ENCODE assay signal across 35 cellular contexts in the genomic region with DNA sequence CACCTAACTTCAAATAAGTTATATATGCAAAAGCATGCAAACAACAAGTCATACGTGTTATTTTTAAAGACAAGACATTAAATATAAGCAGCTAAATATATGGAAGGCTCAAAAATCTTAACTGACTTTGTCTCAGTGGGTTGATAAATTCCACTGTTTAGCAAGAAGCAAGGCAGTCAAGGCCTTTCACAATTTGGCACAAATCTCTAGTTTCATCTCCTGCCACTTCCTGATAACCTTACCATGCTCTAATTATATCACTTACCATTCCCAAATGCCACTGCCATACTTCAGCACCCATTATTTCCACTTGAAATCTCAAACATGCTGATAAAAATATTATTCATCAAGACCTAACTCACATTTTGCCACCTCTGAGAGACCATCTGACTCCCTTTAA. TPM values are rescaled to one million over a fixed set of nuclear protein-coding genes. Genes with fewer than 3 reads are reported as not detected.
DNase-seq lines count a peak whose midpoint lies in the region; FAIRE-seq and TF ChIP-seq lines count a peak whose summit lies in the region.
"Had no signal": no experiment of that assay in that cellular context is flagged by ENCODE, and none has a peak within 500 bp of the region (broad histone marks: within the 10 kb centered on the region; RNA-seq: fewer than 3 reads in every experiment).

No MANE protein-coding gene starts in this region.

- DNase-seq in GM12891 (ENCODE audit: insufficient read length, low spot score) = no peak
- peak; percentile 65 for DNase-seq in NCI-H460 (ENCODE audit: extremely low read depth, low read depth)
- peak; percentile 17 for DNase-seq in choroid plexus epithelial cell (ENCODE audit: low read depth)
- no peak for DNase-seq in mammary epithelial cell
- DNase-seq in activated naive CD4-positive, alpha-beta T cell treated with anti-CD3 and anti-CD28 coated beads, Interleukin-2, amount 50 U/mL, for 16 hours = no peak
- DNase-seq in stimulated activated naive CD4-positive, alpha-beta T cell treated with Interleukin-2 at 50 U/mL for 16 hours (lab: John Stamatoyannopoulos, UW) = no peak
- DNase-seq: activated CD4-positive, alpha-beta T cell treated with anti-CD3 and anti-CD28 coated beads for 48 hours; activated naive CD4-positive, alpha-beta T cell treated with Interleukin-2 at 50 U/mL for 16 hours; amniotic stem cell; brain microvascular endothelial cell; C1 segment of cervical spinal cord; cerebellar nuclear complex; DMS153; foreskin fibroblast; H7; heart right ventricle; KBM-7; kidney glomerular epithelial cell; naive thymus-derived CD8-positive, alpha-beta T cell; NCI-H1092 treated with DMSO at 0.1 percent for 48 hours; NCI-H187; NCI-H2171; NCI-H510A; occipital lobe; PC-9; psoas muscle; Right ventricle myocardium superior; sigmoid colon; stimulated activated CD4-positive, alpha-beta T cell treated with anti-CD3 and anti-CD28 coated beads, Interleukin-4, amount 100 ng/mL, for 24 hours; substantia nigra; trophoblast cell; WERI-Rb-1 had no signal

- peaks cover 0 to 41% (median 11%) of the 10 kb centered on the region in 11 experiments; a peak in 11 of 22 replicates for H4K20me1 ChIP-seq in BLaER1 treated with 17β-estradiol and CSF1 and Interleukin-3, amounts not matched to agents 10 nM and 100 nM
- no peaks in the 10 kb centered on the region for H4K20me1 ChIP-seq in mammary epithelial cell (ENCODE audit: insufficient read depth, low read length)

- FAIRE-seq in GM12891 (lab: Jason Lieb, UNC) = peak; percentile 69

- H2AFZ ChIP-seq in mammary epithelial cell (ENCODE audit: low read depth, low read length) = no peak overlapping the region
- H2AFZ ChIP-seq: PC-9 had no signal

- dilution Hi-C loops in mammary epithelial cell (cut with HindIII; ENCODE audit: low sequenced_read_pairs) = no loop called here

- CTCF ChIA-PET in mammary epithelial cell (lab: Charles Lee; ENCODE audit: low non-redundant PET) = no interaction called here

- peaks cover 56 to 94% (median 74%) of the 10 kb centered on the region in 11 experiments for H3K36me3 ChIP-seq in BLaER1 treated with 17β-estradiol and CSF1 and Interleukin-3, amounts not matched to agents 10 nM and 100 nM
- peaks cover 27% of the 10 kb centered on the region for H3K36me3 ChIP-seq in mammary epithelial cell (ENCODE audit: insufficient read depth, low read length)

- WGBS in mammary epithelial cell (ENCODE audit: low coverage, missing lambda C conversion rate) = 92% methylated on average over 1 of the region's 1 CpG

- BruUV-seq in mammary epithelial cell (replicated peaks; lab: Mats Ljungman, UMichigan) = no TSS peak

- intact Hi-C loops in mammary epithelial cell (cut with micrococcal nuclease) = no loop called here

- peak overlapping the region in 9 of 11 experiments; percentile 2 to 45 (median 24); a peak in 9 of 22 replicates for H3K4me2 ChIP-seq in BLaER1 treated with 17β-estradiol and CSF1 and Interleukin-3, amounts not matched to agents 10 nM and 100 nM
- H3K4me2 ChIP-seq in mammary epithelial cell (ENCODE audit: insufficient read depth, low read depth, low read length) = no peak overlapping the region
- H3K4me2 ChIP-seq: PC-9 had no signal

- no peaks in the 10 kb centered on the region for H3K27me3 ChIP-seq in BLaER1 treated with 17β-estradiol and CSF1 and Interleukin-3, amounts not matched to agents 10 nM and 100 nM
- no peaks in the 10 kb centered on the region for H3K27me3 ChIP-seq in mammary epithelial cell (ENCODE audit: insufficient read depth, low read length)
- H3K27me3 ChIP-seq: brain microvascular endothelial cell, esophagus muscularis mucosa, heart right ventricle, sigmoid colon had no signal

- H3K79me2 ChIP-seq in mammary epithelial cell (ENCODE audit: insufficient read depth, low read length) = peaks cover 56% of the 10 kb centered on the region

- in situ Hi-C loops in mammary epithelial cell (cut with MboI; ENCODE audit: low sequenced_read_pairs in 2 of 2) = no loop called here

- no peak overlapping the region; a peak in 1 of 20 replicates for H3K4me3 ChIP-seq in BLaER1 treated with 17β-estradiol and CSF1 and Interleukin-3, amounts not matched to agents 10 nM and 100 nM
- no peak overlapping the region for H3K4me3 ChIP-seq in choroid plexus epithelial cell (ENCODE audit: low read depth, low read length)
- no peak overlapping the region for H3K4me3 ChIP-seq in mammary epithelial cell (replicated peaks in 1 of 3; ENCODE audit: insufficient read depth in 1 of 3, low read depth in 2 of 3, low read length in 3 of 3)
- H3K4me3 ChIP-seq: esophagus muscularis mucosa, heart right ventricle, lung, PC-9, psoas muscle, sigmoid colon had no signal

- H3K9me3 ChIP-seq in BLaER1 treated with 17β-estradiol and CSF1 and Interleukin-3, amounts not matched to agents 10 nM and 100 nM (replicated peaks in 1 of 11) = peaks cover 0 to 17% (median 12%) of the 10 kb centered on the region in 11 experiments; a peak in 12 of 22 replicates
- H3K9me3 ChIP-seq in mammary epithelial cell (replicated peaks; ENCODE audit: insufficient read depth, low read length) = no peaks in the 10 kb centered on the region
- H3K9me3 ChIP-seq: esophagus muscularis mucosa, heart right ventricle, psoas muscle, sigmoid colon had no signal

- no peak overlapping the region for H3K9ac ChIP-seq in BLaER1 treated with 17β-estradiol and CSF1 and Interleukin-3, amounts not matched to agents 10 nM and 100 nM
- H3K9ac ChIP-seq in mammary epithelial cell (ENCODE audit: insufficient read depth, low read length) = no peak overlapping the region

- TF ChIP-seq CTCF in choroid plexus epithelial cell (conservative IDR thresholded peaks at IDR 0.05; ENCODE audit: low read depth, low read length) = no peak
- no peak for TF ChIP-seq CTCF in mammary epithelial cell (conservative IDR thresholded peaks at IDR 0.05 in 1 of 2, IDR thresholded peaks at IDR 0.05 in 1 of 2; ENCODE audit: extremely low read depth in 1 of 2, insufficient read depth in 1 of 2, low read depth in 1 of 2, low read length in 2 of 2)

- H3K4me1 ChIP-seq in BLaER1 treated with 17β-estradiol and CSF1 and Interleukin-3, amounts not matched to agents 10 nM and 100 nM = peaks cover 4 to 34% (median 22%) of the 10 kb centered on the region in 10 experiments; a peak in 18 of 20 replicates
- H3K4me1 ChIP-seq in mammary epithelial cell (ENCODE audit: insufficient read depth, low read length) = no peaks in the 10 kb centered on the region
- H3K4me1 ChIP-seq: esophagus muscularis mucosa, sigmoid colon had no signal

- no peak for TF ChIP-seq POLR2A in GM12891 (IDR thresholded peaks at IDR 0.05; ENCODE audit: low read depth, low read length)

- H3K27ac ChIP-seq in BLaER1 treated with 17β-estradiol and CSF1 and Interleukin-3, amounts not matched to agents 10 nM and 100 nM = no peak overlapping the region
- H3K27ac ChIP-seq in mammary epithelial cell (ENCODE audit: insufficient read depth, low read depth, low read length) = no peak overlapping the region
- H3K27ac ChIP-seq: brain microvascular endothelial cell, esophagus muscularis mucosa, heart right ventricle, PC-9, psoas muscle, sigmoid colon, WERI-Rb-1 had no signal

TF ChIP-seq in GM12891, 5 proteins besides CTCF, POLR2A, EP300 and RAD21:
- TF ChIP-seq TAF1 (IDR thresholded peaks at IDR 0.05; ENCODE audit: low read depth, low read length) = no peak
- TF ChIP-seq SPI1 (IDR thresholded peaks at IDR 0.05; ENCODE audit: low read depth, low read length) = no peak

RNA-seq across cellular contexts. Expression of a gene that starts 24.8 kb away (rescaled TPM):
- polyA plus RNA-seq in GM12891 (2012; ENCODE audit: low read depth, missing spikeins) = 50.3 TPM
- 62.5 and 75.1 TPM in 2 replicates for total RNA-seq in NCI-H460 (2014; rRNA removed; shearing (Covaris generic))
- 83.5 and 105 TPM in 2 replicates for polyA plus RNA-seq in NCI-H460 (2014; cell fraction: nucleus; rRNA removed)
- 10 to 100 TPM; 66.1 to 71.2 TPM for total RNA-seq in mammary epithelial cell
- polyA plus RNA-seq in mammary epithelial cell = 63.5 TPM
- polyA minus RNA-seq in mammary epithelial cell = 33.0 TPM

RNA-seq across cellular contexts. Expression of a gene that starts 42.1 kb away (rescaled TPM):
- 0.14 TPM for polyA plus RNA-seq in GM12891 (2012; ENCODE audit: low read depth, missing spikeins)
- total RNA-seq in NCI-H460 (2014; rRNA removed; shearing (Covaris generic)) = 15.5 and 20.8 TPM in 2 replicates
- polyA plus RNA-seq in NCI-H460 (2014; cell fraction: nucleus; rRNA removed) = 10.7 and 18.0 TPM in 2 replicates
- 10 to 100 TPM; 32.5 to 38.3 TPM for total RNA-seq in mammary epithelial cell
- 12.9 TPM for polyA plus RNA-seq in mammary epithelial cell
- 17.5 TPM for polyA minus RNA-seq in mammary epithelial cell

Comparison
In these comparisons a context has a peak if more than half of its experiments do, and no peak if none do; other contexts are left out.
1. DNase-seq: peak in NCI-H460 (single experiment) and choroid plexus epithelial cell (single experiment); none in GM12891 (single experiment), mammary epithelial cell (single experiment), activated naive CD4-positive, alpha-beta T cell treated with anti-CD3 and anti-CD28 coated beads, Interleukin-2, amount 50 U/mL, for 16 hours (single experiment) and stimulated activated naive CD4-positive, alpha-beta T cell treated with Interleukin-2 at 50 U/mL for 16 hours (single experiment).